In the genomic region with DNA sequence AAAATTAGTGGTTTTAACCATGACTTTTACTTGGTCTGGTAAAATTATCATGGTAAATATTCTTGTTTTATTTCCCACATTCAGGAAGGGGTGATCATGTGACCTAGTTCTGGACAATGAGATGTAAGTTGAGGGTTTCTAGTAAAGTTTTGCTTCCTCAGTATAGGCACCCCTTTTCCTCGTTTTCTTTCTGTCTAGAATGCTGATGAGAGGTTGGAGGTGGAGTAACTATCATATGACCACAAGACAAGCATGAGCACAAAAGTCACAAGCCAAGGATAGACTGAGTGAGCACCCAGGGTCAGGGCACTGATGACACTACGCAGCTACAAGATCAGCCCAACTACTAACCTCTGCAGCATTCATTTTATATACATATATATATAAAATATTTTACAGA, we compare ENCODE assay signal across 9 cellular contexts. TPM values are rescaled to one million over a fixed set of nuclear protein-coding genes. Genes with fewer than 3 reads are reported as not detected.
DNase-seq lines count a peak whose midpoint lies in the region; TF ChIP-seq lines count a peak whose summit lies in the region.
"Had no signal": no experiment of that assay in that cellular context is flagged by ENCODE, and none has a peak within 500 bp of the region (broad histone marks: within the 10 kb centered on the region; RNA-seq: fewer than 3 reads in every experiment).

No MANE protein-coding gene starts in this region.

- peaks cover 10 to 16% of the 10 kb centered on the region in 2 donors for H3K4me1 ChIP-seq in adrenal gland (replicated peaks in 1 of 2)

- intact Hi-C loops in adrenal gland (cut with DNase I): no loop called here

- peak overlapping the region in 3 of 5 donors; percentile 58 to 84 (median 66) for H3K27ac ChIP-seq in adrenal gland
- H3K27ac ChIP-seq in skin epidermis: peak overlapping the region in 9 of 21 experiments; percentile 22 to 86 (median 69)

- H3K4me3 ChIP-seq in HFF-Myc (replicated peaks; ENCODE audit: low read depth, low read length) (peak overlapping the region; percentile 12), adrenal gland (peak overlapping the region in 2 of 4 donors; percentile 19 to 65), skin epidermis (peak overlapping the region in 6 of 7 experiments; percentile 23 to 37 (median 29))

- DNase-seq in HFF-Myc (ENCODE audit: extremely low read depth, low read depth) (no peak), adrenal gland (peak; percentile 34 to 71 (median 52)), hepatic stellate cell (ENCODE audit: low spot score) (peak; percentile 23), inferior parietal cortex (ENCODE audit: extremely low spot score) (no peak), kidney glomerular epithelial cell (lab: John Stamatoyannopoulos, UW) (no peak), 8988T (no peak)
- DNase-seq in activated CD4-positive, alpha-beta T cell treated with anti-CD3 and anti-CD28 coated beads, Interleukin-2, amount 50 U/mL, for 48 hours: no peak
- DNase-seq: activated naive CD4-positive, alpha-beta T cell treated with Interleukin-2 at 50 U/mL for 16 hours had no signal

- TF ChIP-seq POLR2A in adrenal gland (IDR thresholded peaks at IDR 0.05): peak in 1 of 2 donors; percentile 77

- no peaks in the 10 kb centered on the region for H3K36me3 ChIP-seq in adrenal gland (replicated peaks in 1 of 2)

- 17 to 25% (median 21%) methylated on average over 2 of the region's 2 CpGs for whole genome bisulfite sequencing in adrenal gland, 4 donors

- no peak for TF ChIP-seq CTCF in HFF-Myc (IDR thresholded peaks at IDR 0.05; ENCODE audit: low read depth, low read length, missing control alignments)
- TF ChIP-seq CTCF in adrenal gland (IDR thresholded peaks at IDR 0.05): no peak

- no peaks in the 10 kb centered on the region for H3K9me3 ChIP-seq in adrenal gland (replicated peaks in 1 of 3)

- H3K27me3 ChIP-seq in adrenal gland: no peaks in the 10 kb centered on the region

RNA-seq across cellular contexts. Expression of gene MYO1D, which starts 53.9 kb away (rescaled TPM):
- 100 to 1,000 TPM in 1 of 8 donors, 10 to 100 TPM in 7; 41.6 to 103 (median 70.6) TPM for total RNA-seq in adrenal gland
- 10 to 100 TPM; 13.6 to 55.5 (median 45.1) TPM for polyA plus RNA-seq in adrenal gland

Comparison
In these comparisons a context has a peak if more than half of its experiments do, and no peak if none do; other contexts are left out.
1. DNase-seq: peak in adrenal gland (7 of 7) and hepatic stellate cell (single experiment); none in HFF-Myc (single experiment), inferior parietal cortex (single experiment), activated CD4-positive, alpha-beta T cell treated with anti-CD3 and anti-CD28 coated beads, Interleukin-2, amount 50 U/mL, for 48 hours (0 of 2), kidney glomerular epithelial cell (single experiment) and 8988T (single experiment).